In the genomic region with DNA sequence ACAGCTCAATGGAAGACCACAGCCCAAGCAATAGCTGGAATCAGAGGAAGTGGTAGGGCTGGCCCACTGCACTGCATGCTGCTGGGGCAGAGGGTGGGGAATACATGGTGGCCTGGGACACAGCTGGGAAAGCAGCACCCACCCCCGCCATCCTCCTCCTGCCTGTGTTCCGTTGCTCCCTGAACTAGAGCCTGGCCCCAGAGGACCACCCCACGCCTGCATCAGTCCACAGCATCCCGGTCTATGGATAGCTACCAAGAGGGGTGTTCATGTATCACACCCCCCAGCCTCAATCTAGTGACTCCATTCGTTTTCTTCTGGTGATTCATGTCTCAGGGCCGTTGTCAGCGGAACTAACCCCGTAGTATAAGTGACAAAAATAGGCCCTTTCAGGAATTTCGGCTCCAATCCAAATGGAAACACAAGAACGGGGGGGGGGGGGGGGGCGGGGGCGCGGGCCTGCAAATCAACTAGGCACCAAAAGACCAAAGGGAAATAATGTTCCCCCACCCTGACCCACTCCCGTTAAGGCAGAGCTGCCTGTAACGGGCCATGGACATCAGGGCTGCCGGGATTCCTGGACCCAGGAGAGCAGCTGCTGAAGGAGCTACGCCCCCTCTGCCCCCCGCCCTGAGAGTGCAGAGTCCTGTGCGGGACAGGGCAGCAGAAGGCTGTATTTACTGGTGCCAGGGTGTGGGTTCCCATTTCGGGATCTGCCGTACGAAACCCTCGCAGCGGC, we compare ENCODE assay signal across 10 cellular contexts. TPM values are rescaled to one million over a fixed set of nuclear protein-coding genes. Genes with fewer than 3 reads are reported as not detected.
A peak's percentile ranks its signal among the peaks of the same experiment; 100 is the strongest.
DNase-seq lines count a peak whose midpoint lies in the region; ATAC-seq, FAIRE-seq and TF ChIP-seq lines count a peak whose summit lies in the region.
"Had no signal": no experiment of that assay in that cellular context is flagged by ENCODE, and none has a peak within 500 bp of the region (broad histone marks: within the 10 kb centered on the region; RNA-seq: fewer than 3 reads in every experiment).

No MANE protein-coding gene starts in this region.

- H3K27me3 Mint-ChIP-seq in astrocyte (ENCODE audit: low read depth, unreplicated experiment) (no peaks in the 10 kb centered on the region), Caco-2 (ENCODE audit: insufficient read depth, unreplicated experiment) (no peaks in the 10 kb centered on the region)

- H3K27ac ChIP-seq in astrocyte (ENCODE audit: low read depth, low read length) = peak overlapping the region; percentile 99
- H3K27ac ChIP-seq: KMS-11 had no signal

- no TSS peak for BruUV-seq in Caco-2 (replicated peaks; lab: Mats Ljungman, UMichigan)

- H4K20me1 ChIP-seq in astrocyte (ENCODE audit: insufficient read depth, low read length) = peaks cover 89% of the 10 kb centered on the region

- ATAC-seq in left ventricle myocardium superior (peak; percentile 24), GM21423 (IDR thresholded peaks at IDR 0.05; ENCODE audit: unreplicated experiment) (no peak), GM19397 (IDR thresholded peaks at IDR 0.05; ENCODE audit: unreplicated experiment) (no peak)

- H3K4me1 Mint-ChIP-seq in astrocyte (ENCODE audit: low read depth, unreplicated experiment) = peaks cover 46% of the 10 kb centered on the region
- peaks cover 19% of the 10 kb centered on the region for H3K4me1 Mint-ChIP-seq in Caco-2 (ENCODE audit: low read depth, unreplicated experiment)

- peak overlapping the region; percentile 89 for H3K9ac ChIP-seq in astrocyte (ENCODE audit: low read length)
- H3K9ac ChIP-seq: KMS-11 had no signal

- no peak for FAIRE-seq in astrocyte (lab: Jason Lieb, UNC)
- FAIRE-seq: frontal cortex had no signal

- H3K4me3 ChIP-seq in astrocyte (ENCODE audit: insufficient read depth, low read depth, low read length) (peak overlapping the region; percentile 35), skeletal muscle cell (ENCODE audit: low read depth, low read length) (peak overlapping the region; percentile 24), Caco-2 (ENCODE audit: low read depth, low read length) (no peak overlapping the region)

- H3K36me3 ChIP-seq in astrocyte (ENCODE audit: insufficient read depth, low read length) (peaks cover 25% of the 10 kb centered on the region), Caco-2 (ENCODE audit: control insufficient read depth, insufficient read depth, low read length) (peaks cover 19% of the 10 kb centered on the region)

- no peaks in the 10 kb centered on the region for H3K27me3 ChIP-seq in astrocyte (ENCODE audit: insufficient read depth, low read length)
- H3K27me3 ChIP-seq in Caco-2 (replicated peaks; ENCODE audit: control insufficient read depth, insufficient read depth, low read length) = no peaks in the 10 kb centered on the region

- peak overlapping the region; percentile 84 for H3K4me2 ChIP-seq in astrocyte (ENCODE audit: low read length)
- H3K4me2 ChIP-seq: KMS-11 had no signal

- peak overlapping the region; percentile 69 for H3K27ac Mint-ChIP-seq in astrocyte (ENCODE audit: unreplicated experiment)
- no peak overlapping the region for H3K27ac Mint-ChIP-seq in Caco-2 (ENCODE audit: unreplicated experiment)

- DNase-seq in Daoy (ENCODE audit: low read depth) = peak; percentile 66
- DNase-seq in astrocyte (ENCODE audit: low read depth) = peak; percentile 85
- DNase-seq in left ventricle myocardium superior = peak; percentile 62
- peak; percentile 86 for DNase-seq in skeletal muscle cell (ENCODE audit: low read depth)
- DNase-seq in Caco-2 = no peak
- DNase-seq in HUDEP-2 (lab: John Stamatoyannopoulos, UW; ENCODE audit: unreplicated experiment in 76 of 76) = no peak

- intact Hi-C loops in left ventricle myocardium superior (cut with micrococcal nuclease) = no loop called here
- intact Hi-C loops in Caco-2 (cut with micrococcal nuclease; ENCODE audit: unreplicated experiment) = no loop called here

- H3K4me3 Mint-ChIP-seq in astrocyte (ENCODE audit: unreplicated experiment) (no peak overlapping the region), Caco-2 (ENCODE audit: unreplicated experiment) (no peak overlapping the region)

- H3K9me3 ChIP-seq in astrocyte (ENCODE audit: insufficient read depth, low read depth, low read length) (no peaks in the 10 kb centered on the region), Caco-2 (no peaks in the 10 kb centered on the region)

- no peak for TF ChIP-seq CTCF in astrocyte (IDR thresholded peaks at IDR 0.05; ENCODE audit: insufficient read depth, low read depth, low read length)
- no peak for TF ChIP-seq CTCF in Caco-2 (IDR thresholded peaks at IDR 0.05; ENCODE audit: insufficient read depth in 1 of 2, low read depth in 1 of 2, low read length in 1 of 2, severe bottlenecking in 1 of 2, unreplicated experiment in 1 of 2)

- peaks cover 12% of the 10 kb centered on the region for H3K36me3 Mint-ChIP-seq in astrocyte (ENCODE audit: low read depth, unreplicated experiment)
- peaks cover 92% of the 10 kb centered on the region for H3K36me3 Mint-ChIP-seq in Caco-2 (ENCODE audit: insufficient read depth, unreplicated experiment)

- no peak overlapping the region for H2AFZ ChIP-seq in astrocyte (ENCODE audit: low read depth, low read length)

- POLR2A ChIA-PET in Caco-2 (lab: Charles Lee) = interaction anchor here (0.6 kb wide), 1 partner anchor 262 kb away, joined by 3 read pairs; no protein-coding TSS in a partner anchor

- CTCF ChIA-PET in Caco-2 (lab: Charles Lee) = interaction anchor here (0.6 to 2.3 kb wide), 9 partner anchors 9 to 322 kb away, joined by 3 to 11 read pairs (median 4); no protein-coding TSS in a partner anchor

- peaks cover 69% of the 10 kb centered on the region for H3K79me2 ChIP-seq in astrocyte (ENCODE audit: insufficient read depth, low read length)

- H3K9me3 Mint-ChIP-seq in astrocyte (ENCODE audit: unreplicated experiment) = no peaks in the 10 kb centered on the region
- H3K9me3 Mint-ChIP-seq in Caco-2 (ENCODE audit: unreplicated experiment) = no peaks in the 10 kb centered on the region

- H3K4me1 ChIP-seq in astrocyte (ENCODE audit: insufficient read depth, low read length) = peaks cover 59% of the 10 kb centered on the region
- H3K4me1 ChIP-seq in Caco-2 = peaks cover 27% of the 10 kb centered on the region

RNA-seq across cellular contexts. Expression of a gene that starts 18.9 kb away (rescaled TPM):
- 0.11 TPM in 1 of 2 replicates, not detected in the other for total RNA-seq in Daoy (2014; rRNA removed; shearing (Covaris generic))
- 0.54 and 0.87 TPM in 2 replicates for total RNA-seq in astrocyte
- total RNA-seq in left ventricle myocardium superior = not detected
- total RNA-seq in Caco-2 (2022) = 0.97 and 1.2 TPM in 2 replicates

RNA-seq across cellular contexts. Expression of a gene that starts 50.4 kb away (rescaled TPM):
- total RNA-seq in Daoy (2014; rRNA removed; shearing (Covaris generic)) = 0.97 and 1.0 TPM in 2 replicates
- 162 and 219 TPM in 2 replicates for total RNA-seq in astrocyte
- 22.8 TPM for total RNA-seq in left ventricle myocardium superior
- 53.5 and 60.6 TPM in 2 replicates for total RNA-seq in Caco-2 (2022)

Comparison
In these comparisons a context has a peak if more than half of its experiments do, and no peak if none do; other contexts are left out.
1. DNase-seq: peak in Daoy (single experiment), astrocyte (single experiment), left ventricle myocardium superior (single experiment) and skeletal muscle cell (single experiment); none in Caco-2 (0 of 2) and HUDEP-2 (0 of 76).
2. RNA of a gene that starts 50.4 kb away (total RNA-seq): 162 to 219 TPM in astrocyte, 53.5 to 60.6 TPM in Caco-2 and 22.8 TPM in left ventricle myocardium superior (single experiment); 0.97 to 1.0 TPM in Daoy; every median in the first group is over 10 times any median in the second.